Comparison of ENCODE assay signal across 12 cellular contexts in the genomic region with DNA sequence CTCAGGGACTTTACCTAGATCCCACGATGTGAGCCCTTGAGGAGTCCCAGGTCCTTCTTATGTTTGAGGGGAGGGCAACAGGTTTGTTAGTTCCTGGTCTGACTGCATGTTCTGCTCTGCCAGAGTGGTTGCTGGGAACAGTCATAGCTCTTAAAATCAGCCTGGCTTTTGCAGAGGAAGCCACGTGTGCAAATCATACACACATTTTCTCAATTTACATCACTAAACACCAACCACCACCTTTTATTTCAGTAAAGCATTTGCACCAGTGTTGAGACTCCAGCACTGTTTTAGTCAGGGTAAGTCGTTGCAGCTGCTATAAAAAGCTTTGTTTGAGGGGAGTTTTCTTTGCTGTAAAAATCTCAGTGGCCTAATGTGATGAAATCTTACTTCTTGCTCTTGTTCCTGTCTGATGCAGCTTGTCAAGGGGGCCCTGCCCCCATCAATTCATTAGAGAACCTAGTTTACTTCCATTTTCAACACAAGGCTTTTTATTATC.
DNase-seq lines count a peak whose midpoint lies in the region; ATAC-seq and TF ChIP-seq lines count a peak whose summit lies in the region.
"Had no signal": no experiment of that assay in that cellular context is flagged by ENCODE, and none has a peak within 500 bp of the region (broad histone marks: within the 10 kb centered on the region; RNA-seq: fewer than 3 reads in every experiment).

No MANE protein-coding gene starts in this region.

- peak overlapping the region; percentile 94 for H2AFZ ChIP-seq in OCI-LY3 (ENCODE audit: low read depth, low read length)

- no peak for DNase-seq in stimulated activated naive CD8-positive, alpha-beta T cell treated with anti-CD3 and anti-CD28 coated beads, Interleukin-15, amount 100 ng/mL, for 72 hours
- no peak for DNase-seq in stimulated activated naive CD8-positive, alpha-beta T cell treated with anti-CD3 and anti-CD28 coated beads, Interleukin-15, Interleukin-2, amounts not matched to agents 100 U/mL and 50 U/mL, for 24 hours
- DNase-seq in HT-29 (ENCODE audit: low spot score) = no peak
- no peak for DNase-seq in heart left ventricle
- no peak for DNase-seq in SHP77 treated with DMSO at 0.1 percent for 48 hours (lab: John Stamatoyannopoulos, UW)
- DNase-seq: amygdala, mucosa of descending colon, NCI-H69 had no signal

- peaks cover 27% of the 10 kb centered on the region for H3K4me1 ChIP-seq in OCI-LY3 (ENCODE audit: low read length)
- peaks cover 0 to 15% (median 0%) of the 10 kb centered on the region in 12 donors for H3K4me1 ChIP-seq in heart left ventricle

- no peak overlapping the region for H3K27ac Mint-ChIP-seq in stimulated activated naive CD8-positive, alpha-beta T cell treated with anti-CD3 and anti-CD28 coated beads, Interleukin-15, amount 100 ng/mL, for 72 hours

- H3K4me2 ChIP-seq in OCI-LY3 (ENCODE audit: low read length) = peak overlapping the region; percentile 58

- no peaks in the 10 kb centered on the region for H3K4me1 Mint-ChIP-seq in stimulated activated naive CD8-positive, alpha-beta T cell treated with anti-CD3 and anti-CD28 coated beads, Interleukin-15, amount 100 ng/mL, for 72 hours

- H3K9ac ChIP-seq in OCI-LY3 (ENCODE audit: low read length) = peak overlapping the region; percentile 22; the same call in 1 of the 2 replicates

- no peaks in the 10 kb centered on the region for H4K20me1 ChIP-seq in OCI-LY3 (ENCODE audit: insufficient read depth, low read length)

- peak overlapping the region; percentile 63 for H3K27ac ChIP-seq in OCI-LY3 (ENCODE audit: low read length)
- H3K27ac ChIP-seq in heart left ventricle = no peak overlapping the region
- H3K27ac ChIP-seq: right atrium auricular region had no signal

- peak; percentile 54 for ATAC-seq in stimulated activated naive CD8-positive, alpha-beta T cell treated with anti-CD3 and anti-CD28 coated beads, Interleukin-15, amount 100 ng/mL, for 72 hours
- no peak for ATAC-seq in stimulated activated naive CD8-positive, alpha-beta T cell treated with anti-CD3 and anti-CD28 coated beads, Interleukin-15, Interleukin-2, amounts not matched to agents 100 U/mL and 50 U/mL, for 24 hours
- ATAC-seq in HG02884 (IDR thresholded peaks at IDR 0.05; ENCODE audit: unreplicated experiment) = peak; percentile 71
- ATAC-seq in HG03139 (IDR thresholded peaks at IDR 0.05; ENCODE audit: unreplicated experiment) = no peak
- ATAC-seq in heart left ventricle = no peak
- ATAC-seq: mucosa of descending colon had no signal

- intact Hi-C loops in heart left ventricle (cut with DNase I) = loop anchor here in 1 of 10 donors (10.0 kb wide), 1 partner anchor 336 kb away; no protein-coding TSS in a partner anchor

- 33 to 51% (median 45%) methylated on average over 3 of the region's 3 CpGs for WGBS in heart left ventricle, 4 donors

- no peak overlapping the region; the same call in 1 of the 2 replicates for H3K4me3 ChIP-seq in OCI-LY3 (ENCODE audit: low read length)
- H3K4me3 ChIP-seq in heart left ventricle = no peak overlapping the region
- H3K4me3 ChIP-seq: mucosa of descending colon, right atrium auricular region had no signal

- TF ChIP-seq POLR2A in heart left ventricle (IDR thresholded peaks at IDR 0.05) = no peak

- no peaks in the 10 kb centered on the region for H3K27me3 Mint-ChIP-seq in stimulated activated naive CD8-positive, alpha-beta T cell treated with anti-CD3 and anti-CD28 coated beads, Interleukin-15, amount 100 ng/mL, for 72 hours

- no peaks in the 10 kb centered on the region for H3K27me3 ChIP-seq in OCI-LY3 (ENCODE audit: low read depth, low read length)
- H3K27me3 ChIP-seq in heart left ventricle = no peaks in the 10 kb centered on the region
- H3K27me3 ChIP-seq: right atrium auricular region had no signal

- H3K9me3 Mint-ChIP-seq in stimulated activated naive CD8-positive, alpha-beta T cell treated with anti-CD3 and anti-CD28 coated beads, Interleukin-15, amount 100 ng/mL, for 72 hours = no peaks in the 10 kb centered on the region

- no peaks in the 10 kb centered on the region for H3K79me2 ChIP-seq in OCI-LY3 (ENCODE audit: low read length)

- TF ChIP-seq CTCF in OCI-LY3 (IDR thresholded peaks at IDR 0.05; ENCODE audit: low read depth, low read length) = no peak
- TF ChIP-seq CTCF in heart left ventricle (IDR thresholded peaks at IDR 0.05) = no peak

- H3K36me3 ChIP-seq in OCI-LY3 (replicated peaks; ENCODE audit: low read depth, low read length) (no peaks in the 10 kb centered on the region), heart left ventricle (no peaks in the 10 kb centered on the region)
- H3K36me3 ChIP-seq: right atrium auricular region had no signal

- no peak overlapping the region for H3K4me3 Mint-ChIP-seq in stimulated activated naive CD8-positive, alpha-beta T cell treated with anti-CD3 and anti-CD28 coated beads, Interleukin-15, amount 100 ng/mL, for 72 hours

- H3K9me3 ChIP-seq in OCI-LY3 (ENCODE audit: insufficient read depth, low read length) (no peaks in the 10 kb centered on the region), heart left ventricle (no peaks in the 10 kb centered on the region)
- H3K9me3 ChIP-seq: mucosa of descending colon, right atrium auricular region had no signal

Comparison
In these comparisons a context has a peak if more than half of its experiments do, and no peak if none do; other contexts are left out.
1. ATAC-seq: peak in stimulated activated naive CD8-positive, alpha-beta T cell treated with anti-CD3 and anti-CD28 coated beads, Interleukin-15, amount 100 ng/mL, for 72 hours (single experiment) and HG02884 (single experiment); none in stimulated activated naive CD8-positive, alpha-beta T cell treated with anti-CD3 and anti-CD28 coated beads, Interleukin-15, Interleukin-2, amounts not matched to agents 100 U/mL and 50 U/mL, for 24 hours (single experiment), HG03139 (single experiment) and heart left ventricle (0 of 4).